16 cellular contexts compared by ENCODE assay signal in genomic region chr10:77602231-77602912, GRCh38. TPM values are rescaled to one million over a fixed set of nuclear protein-coding genes. Genes with fewer than 3 reads are reported as not detected.
DNase-seq lines count a peak whose midpoint lies in the region; FAIRE-seq and TF ChIP-seq lines count a peak whose summit lies in the region.
"Had no signal": no experiment of that assay in that cellular context is flagged by ENCODE, and none has a peak within 500 bp of the region (broad histone marks: within the 10 kb centered on the region; RNA-seq: fewer than 3 reads in every experiment).

No MANE protein-coding gene starts in this region.

- TF ChIP-seq RAD21 in H1 (IDR thresholded peaks at IDR 0.05 in 1 of 2, conservative IDR thresholded peaks at IDR 0.05 in 1 of 2; ENCODE audit: low read depth in 2 of 2, low read length in 2 of 2): no peak

- H4K5ac ChIP-seq in H1 (ENCODE audit: insufficient read length, low read depth, low read length): no peak overlapping the region

- no peak overlapping the region for H2BK20ac ChIP-seq in H1 (ENCODE audit: low read length)

- H3K56ac ChIP-seq in H1 (replicated peaks; ENCODE audit: insufficient read length, low read depth, low read length): no peak overlapping the region

- no peaks in the 10 kb centered on the region; a peak in 1 of 4 replicates for H3K79me2 ChIP-seq in H1 (ENCODE audit: control insufficient read depth in 1 of 2, insufficient read depth in 2 of 2, low read length in 2 of 2)

- H3K18ac ChIP-seq in H1 (ENCODE audit: extremely low read depth, low read length): 0 out of 2 replicates have a peak overlapping the region, but pooled peaks have one; percentile 24

- no peak overlapping the region for H2BK15ac ChIP-seq in H1 (ENCODE audit: low read length)

- CTCF ChIA-PET in H1 (lab: Charles Lee; ENCODE audit: partially characterized antibody): interaction anchor here (0.7 to 2.3 kb wide), 14 partner anchors 28 to 429 kb away, joined by 3 to 10 read pairs (median 4); no protein-coding TSS in a partner anchor

- H3K79me1 ChIP-seq in H1 (ENCODE audit: low read depth, low read length): no peaks in the 10 kb centered on the region

- no peak overlapping the region for H2BK120ac ChIP-seq in H1 (replicated peaks; ENCODE audit: low read depth, low read length)

- H4K91ac ChIP-seq in H1 (replicated peaks; ENCODE audit: insufficient read length, low read length): no peak overlapping the region

- H3K9me3 ChIP-seq in BLaER1 (no peaks in the 10 kb centered on the region), H1 (ENCODE audit: insufficient read depth in 2 of 2, low read depth in 1 of 2, low read length in 1 of 2) (no peaks in the 10 kb centered on the region)
- H3K9me3 ChIP-seq: SJCRH30 had no signal

- peak; percentile 71 for DNase-seq in M059J (ENCODE audit: low read depth)
- no peak for DNase-seq in H1 (ENCODE audit: low read depth in 1 of 2, low spot score in 2 of 2)
- peak; percentile 23 for DNase-seq in posterior vena cava (ENCODE audit: low spot score)
- no peak for DNase-seq in hippocampal formation (lab: John Stamatoyannopoulos, UW)
- no peak for DNase-seq in NCI-H524 treated with DMSO at 0.1 percent for 48 hours (lab: John Stamatoyannopoulos, UW)
- no peak for DNase-seq in DMS114 treated with DMSO at 0.1 percent for 48 hours (lab: John Stamatoyannopoulos, UW; ENCODE audit: unreplicated experiment)
- no peak for DNase-seq in MV-4-11 (lab: John Stamatoyannopoulos, UW)
- DNase-seq: activated CD4-positive, CD25-positive, alpha-beta regulatory T cell; CD4-positive, alpha-beta memory T cell; NCI-H1092; NCI-H526 had no signal

- no peak overlapping the region for H2BK12ac ChIP-seq in H1 (ENCODE audit: low read depth, low read length)

- no peak for TF ChIP-seq EP300 in H1 (IDR thresholded peaks at IDR 0.05; ENCODE audit: borderline replicate concordance in 1 of 2, low read depth in 2 of 2, low read length in 2 of 2)

- FAIRE-seq in H1 (lab: Jason Lieb, UNC): no peak

- H3K4me2 ChIP-seq in BLaER1 (peak overlapping the region; percentile 97), H1 (ENCODE audit: insufficient read depth in 1 of 2, low read depth in 2 of 2, low read length in 2 of 2) (no peak overlapping the region)

- H2BK5ac ChIP-seq in H1 (ENCODE audit: low read depth, low read length): no peak overlapping the region

- H3K4me3 ChIP-seq in BLaER1 (peak overlapping the region; percentile 54; the same call in 1 of the 2 replicates), H1 (ENCODE audit: extremely low read depth in 1 of 4, insufficient read depth in 2 of 4, low read depth in 3 of 4, low read length in 4 of 4) (no peak overlapping the region)
- H3K4me3 ChIP-seq: cardiac muscle cell, SJCRH30 had no signal

- H4K8ac ChIP-seq in H1 (ENCODE audit: extremely low read depth, insufficient read depth, low read length): no peak overlapping the region

- H3K9ac ChIP-seq in BLaER1 (peak overlapping the region; percentile 62), H1 (replicated peaks in 1 of 4; ENCODE audit: extremely low read depth in 1 of 4, low read depth in 3 of 4, low read length in 3 of 4) (no peak overlapping the region)

- no peak overlapping the region for H3K23ac ChIP-seq in H1 (ENCODE audit: insufficient read length)

- no peak for TF ChIP-seq POLR2A in H1 (IDR thresholded peaks at IDR 0.05; ENCODE audit: control extremely low read depth in 1 of 2, low read depth in 2 of 2, low read length in 2 of 2)

- no peak for TF ChIP-seq CTCF in H1 (IDR thresholded peaks at IDR 0.05; ENCODE audit: control extremely low read depth in 1 of 3, insufficient read depth in 1 of 3, low read depth in 1 of 3, low read length in 3 of 3)

- no peaks in the 10 kb centered on the region for H3K23me2 ChIP-seq in H1 (ENCODE audit: low read depth, low read length)

- H3K14ac ChIP-seq in H1 (ENCODE audit: insufficient read length): no peak overlapping the region

- H2AFZ ChIP-seq in H1 (ENCODE audit: low read length): no peak overlapping the region

- POLR2A ChIA-PET in H1 (lab: Charles Lee; ENCODE audit: partially characterized antibody): no interaction called here

- H4K20me1 ChIP-seq in BLaER1 (no peaks in the 10 kb centered on the region), H1 (replicated peaks in 1 of 2; ENCODE audit: control insufficient read depth in 1 of 2, insufficient read depth in 2 of 2, low read length in 2 of 2) (no peaks in the 10 kb centered on the region)

- H3K27me3 ChIP-seq in BLaER1 (no peaks in the 10 kb centered on the region), H1 (replicated peaks in 1 of 4; ENCODE audit: control insufficient read depth in 3 of 4, extremely low read depth in 1 of 4, insufficient read depth in 3 of 4, low read length in 3 of 4) (no peaks in the 10 kb centered on the region)
- H3K27me3 ChIP-seq: cardiac muscle cell, SJCRH30 had no signal

- H3K4me1 ChIP-seq in BLaER1: peaks cover 80% of the 10 kb centered on the region
- peaks cover 1 to 8% (median 4%) of the 10 kb centered on the region in 4 experiments; a peak in 4 of 7 replicates for H3K4me1 ChIP-seq in H1 (replicated peaks in 1 of 4; ENCODE audit: control insufficient read depth in 3 of 4, insufficient read depth in 4 of 4, low read length in 3 of 4)

- intact Hi-C loops in posterior vena cava (cut with DNase I): loop anchor here in 1 of 2 donors (5.0 kb wide), 1 partner anchor 900 kb away; no protein-coding TSS in a partner anchor

- no peak overlapping the region for H2AK5ac ChIP-seq in H1 (ENCODE audit: low read depth, low read length)

- H3K4ac ChIP-seq in H1 (replicated peaks; ENCODE audit: insufficient read length, low read depth, low read length): no peak overlapping the region

- H3K36me3 ChIP-seq in BLaER1 (no peaks in the 10 kb centered on the region), H1 (ENCODE audit: control insufficient read depth in 2 of 4, insufficient read depth in 4 of 4, low read length in 3 of 4) (no peaks in the 10 kb centered on the region)
- H3K36me3 ChIP-seq: cardiac muscle cell, SJCRH30 had no signal

- WGBS in H1 (ENCODE audit: extremely low coverage in 1 of 2, insufficient coverage in 1 of 2, insufficient read length in 1 of 2, insufficient replicate concordance in 2 of 2, low coverage in 1 of 2, low lambda C conversion rate in 2 of 2, missing lambda C conversion rate in 1 of 2), 2 experiments: 91% methylated on average over 8 of the region's 8 CpGs; no CpG with 5 or more reads in 1 of the 2 experiments

- H3K27ac ChIP-seq in BLaER1 (peak overlapping the region; percentile 76), H1 (ENCODE audit: low read depth, low read length) (no peak overlapping the region)
- H3K27ac ChIP-seq: cardiac muscle cell, HL-60, SJCRH30 had no signal

TF ChIP-seq in H1, 55 proteins besides CTCF, POLR2A, EP300 and RAD21:
- TF ChIP-seq EGR1 (IDR thresholded peaks at IDR 0.05; ENCODE audit: borderline replicate concordance, low read depth, low read length): no peak
- no peak for TF ChIP-seq BCL11A (IDR thresholded peaks at IDR 0.05; ENCODE audit: low read depth in 2 of 2, low read length in 2 of 2)
- no peak for TF ChIP-seq SAP30 (IDR thresholded peaks at IDR 0.05; ENCODE audit: insufficient read depth, insufficient replicate concordance, low read length)
- TF ChIP-seq PHF8 (conservative IDR thresholded peaks at IDR 0.05; ENCODE audit: low read depth, low read length): no peak
- TF ChIP-seq CHD1 (IDR thresholded peaks at IDR 0.05; ENCODE audit: low read depth, low read length): no peak
- TF ChIP-seq YY1 (IDR thresholded peaks at IDR 0.05; ENCODE audit: low read depth, low read length): no peak
- no peak for TF ChIP-seq POLR2AphosphoS5 (IDR thresholded peaks at IDR 0.05; ENCODE audit: low read depth, low read length)
- no peak for TF ChIP-seq GABPA (IDR thresholded peaks at IDR 0.05; ENCODE audit: borderline replicate concordance, insufficient read depth, low read length)
- no peak for TF ChIP-seq CHD2 (IDR thresholded peaks at IDR 0.05; ENCODE audit: low read length)
- TF ChIP-seq HDAC2 (IDR thresholded peaks at IDR 0.05; ENCODE audit: borderline replicate concordance in 1 of 2, low read depth in 2 of 2, low read length in 2 of 2): no peak
- no peak for TF ChIP-seq ATF3 (IDR thresholded peaks at IDR 0.05; ENCODE audit: insufficient read depth, low read depth, low read length)
- TF ChIP-seq SUZ12 (IDR thresholded peaks at IDR 0.05; ENCODE audit: low read length): no peak
- no peak for TF ChIP-seq RXRA (IDR thresholded peaks at IDR 0.05; ENCODE audit: insufficient read depth, low read depth, low read length)
- no peak for TF ChIP-seq HDAC6 (IDR thresholded peaks at IDR 0.05; ENCODE audit: low read depth, low read length)
- no peak for TF ChIP-seq SIX5 (IDR thresholded peaks at IDR 0.05; ENCODE audit: low read depth, low read length)
- TF ChIP-seq RNF2 (IDR thresholded peaks at IDR 0.05; ENCODE audit: borderline replicate concordance, low read depth, low read length, missing control alignments, poor library complexity, severe bottlenecking): no peak
- no peak for TF ChIP-seq TBP (IDR thresholded peaks at IDR 0.05; ENCODE audit: low read depth, low read length)

RNA-seq across cellular contexts. Expression of gene KCNMA1, which starts 35.2 kb away (rescaled TPM):
- 16.1 and 23.3 TPM in 2 replicates for total RNA-seq in M059J (2014; rRNA removed; shearing (Covaris generic))
- 9.5 and 11.1 TPM in 2 replicates for total RNA-seq in H1 (2021; fragmentation: NEBNext Ultra II Directional; extraction: Animal tissue kit (Norgen Biotek cat#: 25700))
- polyA plus RNA-seq in H1 (2011; rRNA removed): 10.2 and 11.3 TPM in 2 replicates
- polyA plus RNA-seq in H1 (2011; cell fraction: cytosol; rRNA removed): 6.9 TPM
- 27.2 TPM for polyA plus RNA-seq in H1 (2011; cell fraction: nucleus; rRNA removed)
- 7.2 to 8.6 TPM (median 8.2 TPM) in 4 replicates for polyA plus RNA-seq in H1 (2012, experiment 1 of 2)
- 3.5 TPM for polyA plus RNA-seq in H1 (2012, experiment 2 of 2)
- 5.2 TPM for polyA plus RNA-seq in H1 (2013, experiment 1 of 2)
- 6.0 TPM for polyA plus RNA-seq in H1 (2013, experiment 2 of 2)
- 36.9 and 38.3 TPM in 2 replicates for polyA minus RNA-seq in H1 (2011; rRNA and poly(A)+ RNA removed)
- 7.7 TPM for polyA minus RNA-seq in H1 (2011; cell fraction: cytosol; rRNA and poly(A)+ RNA removed)
- 70.8 TPM for polyA minus RNA-seq in H1 (2011; cell fraction: nucleus; rRNA and poly(A)+ RNA removed)
- total RNA-seq in posterior vena cava: 100 to 1,000 TPM in 1 of 2 donors, 10 to 100 TPM in 1; 99.7 to 117 TPM
- total RNA-seq: activated T-helper 1 cell treated with anti-CD3 and anti-CD28 coated beads, Interleukin-12 subunit alpha, Interleukin-12 subunit beta, Interleukin-2, Interleukin-4 antibody, amounts not matched to agents 30 ng/mL and 10 ng/mL and 1 ng/mL, durations not matched to agents 14 hours and 24 hours and 36 hours; CD4-positive, alpha-beta memory T cell had no signal

Comparison
In these comparisons a context has a peak if more than half of its experiments do, and no peak if none do; other contexts are left out.
1. DNase-seq: peak in M059J (single experiment) and posterior vena cava (single experiment); none in H1 (0 of 2), hippocampal formation (0 of 2), NCI-H524 treated with DMSO at 0.1 percent for 48 hours (single experiment), DMS114 treated with DMSO at 0.1 percent for 48 hours (single experiment) and MV-4-11 (single experiment).